In the genomic region with DNA sequence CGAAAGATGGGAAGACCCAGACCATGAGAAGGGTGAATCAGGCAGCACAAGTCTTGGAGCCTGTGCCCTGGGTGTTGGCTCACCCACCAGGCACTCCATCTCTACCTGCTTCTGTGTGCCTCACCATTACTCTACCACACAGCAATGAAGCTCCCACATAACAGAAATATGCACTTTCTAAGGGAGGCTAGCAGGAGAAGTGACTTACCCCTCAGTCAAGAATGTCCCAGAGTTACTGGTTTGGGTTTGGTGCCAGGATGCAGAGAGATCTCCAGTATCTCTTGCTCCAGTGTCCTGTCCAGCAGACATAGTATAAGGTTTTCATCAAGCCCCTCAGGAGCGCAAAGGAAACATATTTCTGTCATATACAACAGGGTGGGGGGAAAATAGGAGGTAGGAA, we compare ENCODE assay signal across 19 cellular contexts. TPM values are rescaled to one million over a fixed set of nuclear protein-coding genes. Genes with fewer than 3 reads are reported as not detected.
"Had no signal": no experiment of that assay in that cellular context is flagged by ENCODE, and none has a peak within 500 bp of the region (broad histone marks: within the 10 kb centered on the region; RNA-seq: fewer than 3 reads in every experiment).

No MANE protein-coding gene starts in this region.

- H3K27me3 Mint-ChIP-seq: activated naive CD4-positive, alpha-beta T cell treated with anti-CD3 and anti-CD28 coated beads, Interleukin-2, amount 50 U/mL, for 24 hours; stimulated activated memory B cell treated with anti-CD40 and anti-IgM and Interleukin-4, amounts not matched to agents 10 μg/mL and 1 μg/mL and 100 μg/mL, for 72 hours had no signal

- H3K9me3 ChIP-seq: colonic mucosa, right lobe of liver, thoracic aorta, upper lobe of left lung had no signal

- H3K4me1 ChIP-seq: colonic mucosa, parathyroid adenoma, right lobe of liver, upper lobe of left lung had no signal

- H3K36me3 ChIP-seq: colonic mucosa, right lobe of liver, thoracic aorta, upper lobe of left lung had no signal

- H2AFZ ChIP-seq: parathyroid adenoma had no signal

- H3K27me3 ChIP-seq: colonic mucosa, right lobe of liver, upper lobe of left lung had no signal

- H3K4me3 Mint-ChIP-seq: activated CD4-positive, alpha-beta T cell treated with anti-CD3 and anti-CD28 coated beads, Interleukin-2, amount 10 ng/mL, durations not matched to agents 24 days and 14 days; activated naive CD4-positive, alpha-beta T cell treated with anti-CD3 and anti-CD28 coated beads, Interleukin-2, amount 50 U/mL, for 24 hours; natural killer cell; stimulated activated memory B cell treated with anti-CD40 and anti-IgM and Interleukin-4, amounts not matched to agents 10 μg/mL and 1 μg/mL and 100 μg/mL, for 72 hours had no signal

- H3K4me1 Mint-ChIP-seq: activated naive CD4-positive, alpha-beta T cell treated with anti-CD3 and anti-CD28 coated beads, Interleukin-2, amount 50 U/mL, for 24 hours had no signal

- FAIRE-seq: endometrium had no signal

- H3K36me3 Mint-ChIP-seq: activated naive CD4-positive, alpha-beta T cell treated with anti-CD3 and anti-CD28 coated beads, Interleukin-2, amount 50 U/mL, for 24 hours; natural killer cell; stimulated activated memory B cell treated with anti-CD40 and anti-IgM and Interleukin-4, amounts not matched to agents 10 μg/mL and 1 μg/mL and 100 μg/mL, for 72 hours had no signal

- DNase-seq: activated CD4-positive, alpha-beta T cell treated with anti-CD3 and anti-CD28 coated beads, Interleukin-2, amount 10 ng/mL, durations not matched to agents 24 days and 14 days; activated CD8-positive, alpha-beta memory T cell treated with anti-CD3 and anti-CD28 coated beads for 24 hours; activated CD8-positive, alpha-beta memory T cell treated with anti-CD3 and anti-CD28 coated beads, Interleukin-2, amount 50 U/mL, for 48 hours; activated effector memory CD4-positive, alpha-beta T cell treated with anti-CD3 and anti-CD28 coated beads, Interleukin-2, amount 50 U/mL, for 16 hours; activated T-cell treated with anti-CD3 and anti-CD28 coated beads, Interleukin-2, amount 50 U/mL, for 48 hours; caudate nucleus; colonic mucosa; natural killer cell; right lobe of liver; stimulated activated CD4-positive, alpha-beta T cell treated with anti-CD3 and anti-CD28 coated beads, Interleukin-4, amount 100 ng/mL, for 4 hours; T-helper 1 cell; T-helper 9 cell; upper lobe of left lung had no signal

- H3K79me2 ChIP-seq: parathyroid adenoma had no signal

- H3K9me3 Mint-ChIP-seq: activated CD4-positive, alpha-beta T cell treated with anti-CD3 and anti-CD28 coated beads, Interleukin-2, amount 10 ng/mL, durations not matched to agents 24 days and 14 days; activated naive CD4-positive, alpha-beta T cell treated with anti-CD3 and anti-CD28 coated beads, Interleukin-2, amount 50 U/mL, for 24 hours; natural killer cell; stimulated activated memory B cell treated with anti-CD40 and anti-IgM and Interleukin-4, amounts not matched to agents 10 μg/mL and 1 μg/mL and 100 μg/mL, for 72 hours had no signal

- ATAC-seq: natural killer cell; right lobe of liver; stimulated activated memory B cell treated with anti-CD40 and anti-IgM and Interleukin-4, amounts not matched to agents 10 μg/mL and 1 μg/mL and 100 μg/mL, for 72 hours had no signal

- H3K27ac ChIP-seq: colonic mucosa, parathyroid adenoma, right lobe of liver, thoracic aorta, upper lobe of left lung had no signal

- H3K9ac ChIP-seq: parathyroid adenoma had no signal

- H3K4me3 ChIP-seq: colonic mucosa, right lobe of liver, thoracic aorta, upper lobe of left lung had no signal

- H3K27ac Mint-ChIP-seq: activated CD4-positive, alpha-beta T cell treated with anti-CD3 and anti-CD28 coated beads, Interleukin-2, amount 10 ng/mL, durations not matched to agents 24 days and 14 days; activated naive CD4-positive, alpha-beta T cell treated with anti-CD3 and anti-CD28 coated beads, Interleukin-2, amount 50 U/mL, for 24 hours; natural killer cell; stimulated activated memory B cell treated with anti-CD40 and anti-IgM and Interleukin-4, amounts not matched to agents 10 μg/mL and 1 μg/mL and 100 μg/mL, for 72 hours had no signal

RNA-seq across cellular contexts. Expression of a gene that starts 11.3 kb away (rescaled TPM):
- total RNA-seq: mesenteric fat pad, natural killer cell had no signal
